Comparison of ENCODE assay signal across 8 cellular contexts in genomic region chrX:135985123-135985973, GRCh38. TPM values are rescaled to one million over a fixed set of nuclear protein-coding genes. Genes with fewer than 3 reads are reported as not detected.
A peak's percentile ranks its signal among the peaks of the same experiment; 100 is the strongest.
DNase-seq lines count a peak whose midpoint lies in the region; ATAC-seq and TF ChIP-seq lines count a peak whose summit lies in the region.

SLC9A6 (plus strand) TSS chrX:135985435; CDS start chrX:135985659, 224 bp downstream.

- H3K4me3 Mint-ChIP-seq in activated CD8-positive, alpha-beta T cell treated with anti-CD3 and anti-CD28 coated beads, Interleukin-2, amount 10 ng/mL, durations not matched to agents 7 days and 5 days: peak within 1 kb of the TSS; percentile 88
- H3K4me3 Mint-ChIP-seq in effector memory CD8-positive, alpha-beta T cell: peak within 1 kb of the TSS; percentile 92 to 94
- peak within 1 kb of the TSS; percentile 97 for H3K4me3 Mint-ChIP-seq in memory B cell

- H3K4me3 ChIP-seq in BE2C (ENCODE audit: low read depth, low read length): peak within 1 kb of the TSS; percentile 78

- no peaks in the 10 kb centered on the region for H3K36me3 ChIP-seq in BE2C

- peaks cover 4% of the 10 kb centered on the region for H3K36me3 Mint-ChIP-seq in activated CD8-positive, alpha-beta T cell treated with anti-CD3 and anti-CD28 coated beads, Interleukin-2, amount 10 ng/mL, durations not matched to agents 7 days and 5 days (ENCODE audit: low read depth)
- H3K36me3 Mint-ChIP-seq in effector memory CD8-positive, alpha-beta T cell (ENCODE audit: insufficient read depth): peaks cover 15% of the 10 kb centered on the region
- H3K36me3 Mint-ChIP-seq in memory B cell: peaks cover 4% of the 10 kb centered on the region

- H3K27me3 Mint-ChIP-seq in activated CD8-positive, alpha-beta T cell treated with anti-CD3 and anti-CD28 coated beads, Interleukin-2, amount 10 ng/mL, durations not matched to agents 7 days and 5 days (ENCODE audit: low read depth): no peaks in the 10 kb centered on the region
- H3K27me3 Mint-ChIP-seq in effector memory CD8-positive, alpha-beta T cell: no peaks in the 10 kb centered on the region
- H3K27me3 Mint-ChIP-seq in memory B cell: no peaks in the 10 kb centered on the region

- H3K27ac Mint-ChIP-seq in activated CD8-positive, alpha-beta T cell treated with anti-CD3 and anti-CD28 coated beads, Interleukin-2, amount 10 ng/mL, durations not matched to agents 7 days and 5 days: peak within 1 kb of the TSS; percentile 85
- H3K27ac Mint-ChIP-seq in effector memory CD8-positive, alpha-beta T cell: peak within 1 kb of the TSS; percentile 94 to 96
- H3K27ac Mint-ChIP-seq in memory B cell: peak within 1 kb of the TSS; percentile 91

- CTCF ChIA-PET in activated CD8-positive, alpha-beta T cell treated with anti-CD3 and anti-CD28 coated beads, Interleukin-2, amount 10 ng/mL, durations not matched to agents 7 days and 5 days (lab: Charles Lee): no interaction called here

- no peaks in the 10 kb centered on the region for H3K9me3 Mint-ChIP-seq in activated CD8-positive, alpha-beta T cell treated with anti-CD3 and anti-CD28 coated beads, Interleukin-2, amount 10 ng/mL, durations not matched to agents 7 days and 5 days (ENCODE audit: insufficient read depth)
- H3K9me3 Mint-ChIP-seq in effector memory CD8-positive, alpha-beta T cell: no peaks in the 10 kb centered on the region
- H3K9me3 Mint-ChIP-seq in memory B cell: no peaks in the 10 kb centered on the region

- ATAC-seq in GM19043 (IDR thresholded peaks at IDR 0.05; ENCODE audit: low read depth, unreplicated experiment) (peak; percentile 94), HG03342 (IDR thresholded peaks at IDR 0.05; ENCODE audit: unreplicated experiment) (peak; percentile 88), memory B cell (ENCODE audit: low read depth) (peak; percentile 92)
- peak; percentile 92 for ATAC-seq in activated CD8-positive, alpha-beta T cell treated with anti-CD3 and anti-CD28 coated beads, Interleukin-2, amount 10 ng/mL, durations not matched to agents 7 days and 5 days
- peak; percentile 91 for ATAC-seq in effector memory CD8-positive, alpha-beta T cell (replicated peaks)

- no peak for TF ChIP-seq CTCF in BE2C (IDR thresholded peaks at IDR 0.05; ENCODE audit: low read depth, low read length)

- no peaks in the 10 kb centered on the region for H3K9me3 ChIP-seq in BE2C

- no peaks in the 10 kb centered on the region for H3K27me3 ChIP-seq in BE2C

- POLR2A ChIA-PET in activated CD8-positive, alpha-beta T cell treated with anti-CD3 and anti-CD28 coated beads, Interleukin-2, amount 10 ng/mL, durations not matched to agents 7 days and 5 days (lab: Charles Lee): interaction anchor here (1.2 kb wide), 1 partner anchor 11 kb away, joined by 4 read pairs; no protein-coding TSS in a partner anchor

- H3K4me1 Mint-ChIP-seq in activated CD8-positive, alpha-beta T cell treated with anti-CD3 and anti-CD28 coated beads, Interleukin-2, amount 10 ng/mL, durations not matched to agents 7 days and 5 days (ENCODE audit: low read depth): peaks cover 54% of the 10 kb centered on the region
- H3K4me1 Mint-ChIP-seq in effector memory CD8-positive, alpha-beta T cell (ENCODE audit: low read depth in 2 of 2): peaks cover 33 to 61% of the 10 kb centered on the region in 2 donors
- H3K4me1 Mint-ChIP-seq in memory B cell: peaks cover 41% of the 10 kb centered on the region

- no peaks in the 10 kb centered on the region for H3K4me1 ChIP-seq in BE2C

- DNase-seq in BE2C (peak; percentile 80), NCI-H526 (lab: John Stamatoyannopoulos, UW) (peak; percentile 45 to 90), memory B cell (ENCODE audit: low spot score in 2 of 2) (peak; percentile 37 to 40)
- peak; percentile 70 for DNase-seq in activated CD8-positive, alpha-beta T cell treated with anti-CD3 and anti-CD28 coated beads, Interleukin-2, amount 10 ng/mL, durations not matched to agents 7 days and 5 days
- DNase-seq in effector memory CD8-positive, alpha-beta T cell: peak; percentile 42 to 48 (median 47)
- DNase-seq in stimulated activated CD8-positive, alpha-beta memory T cell treated with anti-CD3 and anti-CD28 coated beads, Interleukin-12 subunit alpha, Interleukin-12 subunit beta, amount 100 ng/mL, for 1 hour (ENCODE audit: low read depth): peak; percentile 42

RNA-seq across cellular contexts. Expression of gene SLC9A6, which starts in this region (rescaled TPM):
- 8.6 TPM for polyA plus RNA-seq in BE2C (2012; ENCODE audit: insufficient read depth, insufficient read length, low read depth)
- 10 to 100 TPM; 15.4 to 17.5 TPM for total RNA-seq in activated CD8-positive, alpha-beta T cell treated with anti-CD3 and anti-CD28 coated beads, Interleukin-2, amount 10 ng/mL, durations not matched to agents 7 days and 5 days

Comparison
In these comparisons a context has a peak if more than half of its experiments do, and no peak if none do; other contexts are left out.
1. Peak in every context shown above with its lines: DNase-seq, ATAC-seq and H3K4me3 ChIP-seq.